11 cellular contexts compared by ENCODE assay signal in the genomic region with DNA sequence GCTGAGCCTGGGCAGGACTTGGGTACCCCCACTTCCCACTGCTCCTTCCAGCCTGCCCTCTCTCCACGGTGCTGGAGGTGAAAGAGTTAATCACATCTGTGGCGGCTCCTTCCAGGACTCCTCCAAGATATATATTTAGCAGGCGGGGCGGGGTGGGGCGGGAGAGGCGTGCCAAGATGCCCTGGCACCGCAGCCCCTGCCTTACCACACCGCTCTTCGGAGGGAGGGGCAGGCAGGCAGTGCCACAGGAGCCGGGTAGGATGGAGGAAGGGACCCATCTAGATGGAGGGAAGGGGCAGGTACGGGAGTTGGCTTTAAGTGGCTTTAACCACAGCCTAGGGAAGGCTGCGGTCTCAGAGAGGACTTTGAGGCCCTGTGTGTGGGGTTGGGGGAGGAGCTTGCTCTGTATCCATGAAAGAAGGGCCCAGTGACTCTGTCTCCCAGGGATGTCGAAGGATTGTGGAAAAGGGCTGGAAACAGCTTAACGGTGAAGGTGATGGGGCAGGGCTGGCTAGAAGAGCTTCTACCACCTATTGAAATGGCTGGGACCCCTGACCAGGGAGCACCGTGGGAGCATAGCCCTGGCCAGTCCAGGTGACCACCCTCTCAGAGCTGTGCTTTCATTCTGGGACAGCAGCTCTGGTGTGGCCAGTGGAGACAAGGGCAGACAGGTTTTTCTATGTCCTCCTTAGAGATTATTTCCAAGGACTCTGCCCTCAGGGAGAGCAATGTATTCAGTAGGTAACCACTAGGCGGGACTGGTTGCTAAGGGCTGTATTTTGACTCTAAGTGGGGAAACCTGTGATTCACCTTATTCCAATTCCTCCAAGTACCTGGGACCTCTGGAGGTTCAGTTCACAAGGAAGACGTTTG. TPM values are rescaled to one million over a fixed set of nuclear protein-coding genes. Genes with fewer than 3 reads are reported as not detected.
A peak's percentile ranks its signal among the peaks of the same experiment; 100 is the strongest.
DNase-seq lines count a peak whose midpoint lies in the region; ATAC-seq, FAIRE-seq and TF ChIP-seq lines count a peak whose summit lies in the region.
"Had no signal": no experiment of that assay in that cellular context is flagged by ENCODE, and none has a peak within 500 bp of the region (broad histone marks: within the 10 kb centered on the region; RNA-seq: fewer than 3 reads in every experiment).

No MANE protein-coding gene starts in this region.

- BruUV-seq in A673 (replicated peaks; lab: Mats Ljungman, UMichigan): no TSS peak

- CTCF ChIA-PET in A673 (lab: Charles Lee): interaction anchor here (0.5 to 1.6 kb wide), 4 partner anchors 22 to 77 kb away, joined by 3 to 17 read pairs (median 6); no protein-coding TSS in a partner anchor

- no peak for TF ChIP-seq CTCF in A673 (conservative IDR thresholded peaks at IDR 0.05; ENCODE audit: low read depth, low read length)

- H3K36me3 ChIP-seq in A673 (ENCODE audit: insufficient read depth, low read length, poor library complexity, severe bottlenecking) (no peaks in the 10 kb centered on the region), muscle layer of duodenum (ENCODE audit: control insufficient read depth in 1 of 2, insufficient read depth in 2 of 2, low read length in 2 of 2) (no peaks in the 10 kb centered on the region)

- H3K27me3 ChIP-seq in A673 (replicated peaks; ENCODE audit: insufficient read depth, low read depth, low read length, poor library complexity): no peaks in the 10 kb centered on the region
- peaks cover 4% of the 10 kb centered on the region for H3K27me3 ChIP-seq in muscle layer of duodenum (ENCODE audit: low read depth, low read length)

- no peak for DNase-seq in A673 (ENCODE audit: low spot score)
- peak; percentile 66 for DNase-seq in M059J (ENCODE audit: low read depth)
- no peak for DNase-seq in activated CD4-positive, alpha-beta T cell treated with anti-CD3 and anti-CD28 coated beads, Interleukin-2, amount 50 U/mL, for 48 hours
- no peak for DNase-seq in activated CD8-positive, alpha-beta memory T cell treated with anti-CD3 and anti-CD28 coated beads, Interleukin-2, amount 50 U/mL, for 48 hours
- DNase-seq in frontal cortex (ENCODE audit: low spot score in 2 of 2): no peak
- DNase-seq: cortex of kidney had no signal

- peaks cover 23% of the 10 kb centered on the region for H3K4me1 ChIP-seq in A673 (ENCODE audit: insufficient read depth, low read length, poor library complexity, severe bottlenecking)
- peaks cover 8 to 14% of the 10 kb centered on the region in 2 donors for H3K4me1 ChIP-seq in muscle layer of duodenum (ENCODE audit: control insufficient read depth in 1 of 2, insufficient read depth in 2 of 2, low read length in 2 of 2)

- H3K4me3 ChIP-seq in A673 (ENCODE audit: low read depth, low read length, poor library complexity, severe bottlenecking): peak overlapping the region; percentile 9
- H3K4me3 ChIP-seq in muscle layer of duodenum (ENCODE audit: low read depth in 1 of 2, low read length in 2 of 2): peak overlapping the region in 1 of 2 donors; percentile 45

- POLR2A ChIA-PET in A673 (lab: Charles Lee; ENCODE audit: low non-redundant PET): no interaction called here

- intact Hi-C loops in A673 (cut with micrococcal nuclease; ENCODE audit: unreplicated experiment): no loop called here

- ATAC-seq in GM18519 (IDR thresholded peaks at IDR 0.05; ENCODE audit: low FRiP score, unreplicated experiment): no peak

- FAIRE-seq in frontal cortex (lab: Jason Lieb, UNC): no peak
- FAIRE-seq: D721Med had no signal

- H3K27ac ChIP-seq in A673 (ENCODE audit: low read depth, low read length, poor library complexity, severe bottlenecking) (peak overlapping the region; percentile 13), cingulate gyrus (ENCODE audit: low read depth, low read length) (peak overlapping the region; percentile 39), muscle layer of duodenum (ENCODE audit: low read length) (peak overlapping the region; percentile 51)

- H3K9me3 ChIP-seq in A673 (ENCODE audit: low read depth, low read length, poor library complexity, severe bottlenecking): no peaks in the 10 kb centered on the region
- H3K9me3 ChIP-seq in muscle layer of duodenum (ENCODE audit: control insufficient read depth in 1 of 2, low read length in 2 of 2): no peaks in the 10 kb centered on the region

RNA-seq across cellular contexts. Expression of gene GPR142, which starts 13.0 kb away (rescaled TPM):
- 0.24 and 0.68 TPM in 2 replicates for total RNA-seq in A673 (2021)
- not detected in 2 replicates for total RNA-seq in M059J (2014; rRNA removed; shearing (Covaris generic))
- not detected for total RNA-seq in frontal cortex
- total RNA-seq: naive thymus-derived CD8-positive, alpha-beta T cell had no signal

RNA-seq across cellular contexts. Expression of gene BTBD17, which starts 18.7 kb away (rescaled TPM):
- total RNA-seq in A673 (2021) (3.3 and 3.4 TPM in 2 replicates), frontal cortex (5.3 TPM)
- not detected in 2 replicates for total RNA-seq in M059J (2014; rRNA removed; shearing (Covaris generic))
- total RNA-seq: naive thymus-derived CD8-positive, alpha-beta T cell had no signal

RNA-seq across cellular contexts. Expression of gene GPRC5C, which starts 51.6 kb away (rescaled TPM):
- 0.57 TPM in 1 of 2 replicates, not detected in the other for total RNA-seq in A673 (2021)
- total RNA-seq in M059J (2014; rRNA removed; shearing (Covaris generic)): 12.9 and 36.4 TPM in 2 replicates
- 5.3 TPM for total RNA-seq in frontal cortex
- total RNA-seq: naive thymus-derived CD8-positive, alpha-beta T cell had no signal

RNA-seq across cellular contexts. Expression of gene KIF19, which starts 54.3 kb away (rescaled TPM):
- total RNA-seq in A673 (2021) (not detected in 2 replicates), frontal cortex (not detected)
- not detected in 2 replicates for total RNA-seq in M059J (2014; rRNA removed; shearing (Covaris generic))
- total RNA-seq: naive thymus-derived CD8-positive, alpha-beta T cell had no signal
